20 cellular contexts compared by ENCODE assay signal in the genomic region with DNA sequence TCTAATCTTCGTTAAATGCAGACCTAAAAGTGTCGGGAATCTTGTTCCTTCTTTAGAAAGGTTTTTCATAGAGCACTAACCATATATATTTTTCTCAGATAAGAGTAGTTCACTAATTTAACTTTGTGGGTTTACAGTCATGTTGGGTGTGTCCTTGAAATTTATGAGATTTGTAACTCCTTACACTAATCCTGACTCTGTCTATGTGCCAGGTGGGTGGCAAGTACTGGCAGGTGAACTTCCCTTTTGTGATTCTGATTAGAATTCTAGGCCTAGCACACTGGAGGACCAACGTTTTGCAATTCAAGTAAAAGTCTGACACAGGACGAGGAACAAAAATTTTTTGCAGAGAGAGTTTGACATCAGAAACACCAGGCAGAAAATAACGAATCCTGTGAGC.
A peak's percentile ranks its signal among the peaks of the same experiment; 100 is the strongest.
DNase-seq lines count a peak whose midpoint lies in the region; ATAC-seq and TF ChIP-seq lines count a peak whose summit lies in the region.
"Had no signal": no experiment of that assay in that cellular context is flagged by ENCODE, and none has a peak within 500 bp of the region (broad histone marks: within the 10 kb centered on the region; RNA-seq: fewer than 3 reads in every experiment).

No MANE protein-coding gene starts in this region.

- BruUV-seq in mammary epithelial cell (replicated peaks; lab: Mats Ljungman, UMichigan) (no TSS peak), A673 (replicated peaks; lab: Mats Ljungman, UMichigan) (no TSS peak)

- dilution Hi-C loops in mammary epithelial cell (cut with HindIII; ENCODE audit: low sequenced_read_pairs) = no loop called here

- H3K79me2 ChIP-seq in mammary epithelial cell (ENCODE audit: insufficient read depth, low read length) = no peaks in the 10 kb centered on the region

- DNase-seq in MV-4-11 (lab: John Stamatoyannopoulos, UW) (peak; percentile 53), mammary epithelial cell (peak; percentile 72), esophagus squamous epithelium (lab: John Stamatoyannopoulos, UW) (no peak), suprapubic skin (ENCODE audit: low spot score in 2 of 2) (no peak), A673 (ENCODE audit: low spot score) (no peak), brain microvascular endothelial cell (no peak)
- DNase-seq: CD4-positive, alpha-beta T cell; COR-L47; DMS 273 treated with DMSO at 0.1 percent for 48 hours; DMS79 treated with DMSO at 0.1 percent for 48 hours; H7; KG1; NCI-H1105 treated with DMSO at 0.1 percent for 48 hours; NCI-H1694 treated with DMSO at 0.1 percent for 48 hours; NCI-H2081 treated with DMSO at 0.1 percent for 48 hours; NCI-H2171 treated with DMSO at 0.1 percent for 48 hours; NCI-H524 treated with DMSO at 0.1 percent for 48 hours; SHP77 treated with DMSO at 0.1 percent for 48 hours had no signal

- POLR2A ChIA-PET in A673 (lab: Charles Lee; ENCODE audit: low non-redundant PET) = no interaction called here

- no peaks in the 10 kb centered on the region for H3K27me3 ChIP-seq in mammary epithelial cell (ENCODE audit: insufficient read depth, low read length)
- H3K27me3 ChIP-seq in esophagus squamous epithelium = no peaks in the 10 kb centered on the region
- no peaks in the 10 kb centered on the region for H3K27me3 ChIP-seq in suprapubic skin
- no peaks in the 10 kb centered on the region for H3K27me3 ChIP-seq in A673 (replicated peaks; ENCODE audit: insufficient read depth, low read depth, low read length, poor library complexity)
- H3K27me3 ChIP-seq in brain microvascular endothelial cell (replicated peaks) = no peaks in the 10 kb centered on the region

- CTCF ChIA-PET in mammary epithelial cell (lab: Charles Lee; ENCODE audit: low non-redundant PET) = no interaction called here
- CTCF ChIA-PET in A673 (lab: Charles Lee) = no interaction called here

- WGBS in mammary epithelial cell (ENCODE audit: low coverage, missing lambda C conversion rate) = 60% methylated on average over 5 of the region's 5 CpGs
- 32 to 44% methylated on average over 5 of the region's 5 CpGs for WGBS in esophagus squamous epithelium, 2 donors
- 57% methylated on average over 5 of the region's 5 CpGs for WGBS in suprapubic skin

- H3K36me3 ChIP-seq in mammary epithelial cell (ENCODE audit: insufficient read depth, low read length) (peaks cover 8% of the 10 kb centered on the region), esophagus squamous epithelium (peaks cover 0 to 19% (median 0%) of the 10 kb centered on the region in 3 donors), suprapubic skin (no peaks in the 10 kb centered on the region), A673 (ENCODE audit: insufficient read depth, low read length, poor library complexity, severe bottlenecking) (no peaks in the 10 kb centered on the region), brain microvascular endothelial cell (replicated peaks) (no peaks in the 10 kb centered on the region)

- in situ Hi-C loops in mammary epithelial cell (cut with MboI; ENCODE audit: low sequenced_read_pairs in 2 of 2) = loop anchor here in 1 of 2 donors (5.0 kb wide), 1 partner anchor 42 kb away; no protein-coding TSS in a partner anchor
- in situ Hi-C loops in brain microvascular endothelial cell (cut with HindIII; ENCODE audit: low pct_ligation_motif_present, low sequenced_read_pairs) = no loop called here

- no peak for TF ChIP-seq POLR2A in esophagus squamous epithelium (IDR thresholded peaks at IDR 0.05)
- TF ChIP-seq POLR2A in suprapubic skin (IDR thresholded peaks at IDR 0.05) = no peak

- TF ChIP-seq CTCF in mammary epithelial cell (conservative IDR thresholded peaks at IDR 0.05 in 1 of 2, IDR thresholded peaks at IDR 0.05 in 1 of 2; ENCODE audit: extremely low read depth in 1 of 2, insufficient read depth in 1 of 2, low read depth in 1 of 2, low read length in 2 of 2) (no peak), esophagus squamous epithelium (IDR thresholded peaks at IDR 0.05) (no peak), suprapubic skin (IDR thresholded peaks at IDR 0.05) (no peak), A673 (conservative IDR thresholded peaks at IDR 0.05; ENCODE audit: low read depth, low read length) (no peak), brain microvascular endothelial cell (IDR thresholded peaks at IDR 0.05; ENCODE audit: low read depth, low read length, missing control alignments) (no peak)

- TF ChIP-seq EP300 in suprapubic skin (IDR thresholded peaks at IDR 0.05) = no peak

- H3K4me1 ChIP-seq in mammary epithelial cell (ENCODE audit: insufficient read depth, low read length) = peaks cover 15% of the 10 kb centered on the region
- H3K4me1 ChIP-seq in esophagus squamous epithelium = peaks cover 3 to 45% (median 4%) of the 10 kb centered on the region in 3 donors
- peaks cover 19% of the 10 kb centered on the region for H3K4me1 ChIP-seq in suprapubic skin
- no peaks in the 10 kb centered on the region for H3K4me1 ChIP-seq in A673 (ENCODE audit: insufficient read depth, low read length, poor library complexity, severe bottlenecking)

- H2AFZ ChIP-seq in mammary epithelial cell (ENCODE audit: low read depth, low read length) = no peak overlapping the region

- H3K27ac ChIP-seq in mammary epithelial cell (ENCODE audit: insufficient read depth, low read depth, low read length) = peak overlapping the region; percentile 32
- H3K27ac ChIP-seq in esophagus squamous epithelium = peak overlapping the region; percentile 73 to 88 (median 82)
- H3K27ac ChIP-seq in suprapubic skin = peak overlapping the region; percentile 26
- H3K27ac ChIP-seq in A673 (ENCODE audit: low read depth, low read length, poor library complexity, severe bottlenecking) = no peak overlapping the region
- H3K27ac ChIP-seq in brain microvascular endothelial cell = no peak overlapping the region
- H3K27ac ChIP-seq: SK-N-MC had no signal

- H3K4me3 ChIP-seq in mammary epithelial cell (replicated peaks in 1 of 3; ENCODE audit: insufficient read depth in 1 of 3, low read depth in 2 of 3, low read length in 3 of 3) = no peak overlapping the region
- no peak overlapping the region for H3K4me3 ChIP-seq in esophagus squamous epithelium
- H3K4me3 ChIP-seq in suprapubic skin = no peak overlapping the region
- H3K4me3 ChIP-seq in A673 (ENCODE audit: low read depth, low read length, poor library complexity, severe bottlenecking) = no peak overlapping the region
- H3K4me3 ChIP-seq in brain microvascular endothelial cell (ENCODE audit: low read depth, low read length) = no peak overlapping the region
- H3K4me3 ChIP-seq: SK-N-MC had no signal

- H3K4me2 ChIP-seq in mammary epithelial cell (ENCODE audit: insufficient read depth, low read depth, low read length) = peak overlapping the region; percentile 1

- H4K20me1 ChIP-seq in mammary epithelial cell (ENCODE audit: insufficient read depth, low read length) = no peaks in the 10 kb centered on the region

- intact Hi-C loops in mammary epithelial cell (cut with micrococcal nuclease) (loop anchor here (1.0 kb wide), 2 partner anchors 8 to 37 kb away; no protein-coding TSS in a partner anchor), esophagus squamous epithelium (cut with DNase I) (no loop called here), A673 (cut with micrococcal nuclease; ENCODE audit: unreplicated experiment) (no loop called here)

- H3K9ac ChIP-seq in mammary epithelial cell (ENCODE audit: insufficient read depth, low read length) = no peak overlapping the region

- H3K9me3 ChIP-seq in mammary epithelial cell (replicated peaks; ENCODE audit: insufficient read depth, low read length) = no peaks in the 10 kb centered on the region
- H3K9me3 ChIP-seq in esophagus squamous epithelium = no peaks in the 10 kb centered on the region
- H3K9me3 ChIP-seq in suprapubic skin = no peaks in the 10 kb centered on the region
- no peaks in the 10 kb centered on the region for H3K9me3 ChIP-seq in A673 (ENCODE audit: low read depth, low read length, poor library complexity, severe bottlenecking)

- ATAC-seq in GM19463 (IDR thresholded peaks at IDR 0.05; ENCODE audit: unreplicated experiment) = no peak

Comparison
In these comparisons a context has a peak if more than half of its experiments do, and no peak if none do; other contexts are left out.
1. DNase-seq: peak in MV-4-11 (single experiment) and mammary epithelial cell (single experiment); none in esophagus squamous epithelium (single experiment), suprapubic skin (0 of 2), A673 (single experiment) and brain microvascular endothelial cell (single experiment).
2. H3K27ac ChIP-seq: peak in mammary epithelial cell (single experiment), esophagus squamous epithelium (4 of 4) and suprapubic skin (single experiment); none in A673 (single experiment) and brain microvascular endothelial cell (single experiment).